27 cellular contexts compared by ENCODE assay signal in genomic region chr14:103727313-103728000, GRCh38. TPM values are rescaled to one million over a fixed set of nuclear protein-coding genes. Genes with fewer than 3 reads are reported as not detected.
DNase-seq lines count a peak whose midpoint lies in the region; ATAC-seq, FAIRE-seq and TF ChIP-seq lines count a peak whose summit lies in the region.
"Had no signal": no experiment of that assay in that cellular context is flagged by ENCODE, and none has a peak within 500 bp of the region (broad histone marks: within the 10 kb centered on the region; RNA-seq: fewer than 3 reads in every experiment).

No MANE protein-coding gene starts in this region.

- CTCF ChIA-PET in MCF 10A (lab: Yijun Ruan, JAX) = no interaction called here

- peaks cover 8% of the 10 kb centered on the region for H3K4me1 Mint-ChIP-seq in MCF 10A (ENCODE audit: insufficient read depth, unreplicated experiment)
- H3K4me1 Mint-ChIP-seq: activated CD4-positive, alpha-beta memory T cell treated with anti-CD3 and anti-CD28 coated beads, Interleukin-2, amount 10 ng/mL, durations not matched to agents 7 days and 5 days; mesothelial cell of epicardium had no signal

- intact Hi-C loops in lower lobe of right lung (cut with DNase I) = no loop called here
- intact Hi-C loops in stomach (cut with DNase I; ENCODE audit: low total_unique reads) = no loop called here
- intact Hi-C loops in MCF 10A (cut with micrococcal nuclease) = no loop called here

- POLR2A ChIA-PET in MCF 10A (lab: Yijun Ruan, JAX) = no interaction called here

- H3K4me3 ChIP-seq in bronchial epithelial cell (ENCODE audit: low read depth, low read length) (no peak overlapping the region), lower lobe of right lung (no peak overlapping the region), stomach (no peak overlapping the region)
- H3K4me3 ChIP-seq: GM12878, spleen, tibial nerve had no signal

- H3K4me3 Mint-ChIP-seq in MCF 10A (ENCODE audit: unreplicated experiment) = no peak overlapping the region
- H3K4me3 Mint-ChIP-seq: activated CD4-positive, alpha-beta memory T cell treated with anti-CD3 and anti-CD28 coated beads, Interleukin-2, amount 10 ng/mL, durations not matched to agents 7 days and 5 days; mesothelial cell of epicardium; nephron; stimulated activated naive CD8-positive, alpha-beta T cell treated with anti-CD3 and anti-CD28 coated beads, Interleukin-15, Interleukin-2, amounts not matched to agents 100 ng/mL and 50 ng/mL, for 24 hours had no signal

- H3K27me3 Mint-ChIP-seq in MCF 10A (ENCODE audit: insufficient read depth, unreplicated experiment) = no peaks in the 10 kb centered on the region
- H3K27me3 Mint-ChIP-seq: activated CD4-positive, alpha-beta memory T cell treated with anti-CD3 and anti-CD28 coated beads, Interleukin-2, amount 10 ng/mL, durations not matched to agents 7 days and 5 days; stimulated activated naive CD8-positive, alpha-beta T cell treated with anti-CD3 and anti-CD28 coated beads, Interleukin-15, Interleukin-2, amounts not matched to agents 100 ng/mL and 50 ng/mL, for 24 hours had no signal

- peaks cover 39% of the 10 kb centered on the region for H3K36me3 ChIP-seq in bronchial epithelial cell (ENCODE audit: control insufficient read depth, insufficient read depth, low read length)
- peaks cover 55% of the 10 kb centered on the region for H3K36me3 ChIP-seq in lower lobe of right lung
- peaks cover 21 to 75% (median 55%) of the 10 kb centered on the region in 4 donors for H3K36me3 ChIP-seq in stomach

- H3K4me1 ChIP-seq in lower lobe of right lung (peaks cover 29% of the 10 kb centered on the region), stomach (peaks cover 54 to 97% (median 81%) of the 10 kb centered on the region in 4 donors)

- no peaks in the 10 kb centered on the region for H3K27me3 ChIP-seq in bronchial epithelial cell (ENCODE audit: control insufficient read depth, insufficient read depth, low read length)
- H3K27me3 ChIP-seq in lower lobe of right lung (ENCODE audit: low read depth) = no peaks in the 10 kb centered on the region
- H3K27me3 ChIP-seq in stomach = no peaks in the 10 kb centered on the region
- H3K27me3 ChIP-seq: brain microvascular endothelial cell, spleen, tibial nerve had no signal

- TF ChIP-seq EP300 in stomach (IDR thresholded peaks at IDR 0.05) = no peak

- no peak for FAIRE-seq in bronchial epithelial cell (lab: Jason Lieb, UNC)
- FAIRE-seq: colon, GM12878 had no signal

- no peaks in the 10 kb centered on the region for H3K9me3 ChIP-seq in lower lobe of right lung
- H3K9me3 ChIP-seq in stomach = no peaks in the 10 kb centered on the region
- H3K9me3 ChIP-seq: spleen, tibial nerve had no signal

- no peak for TF ChIP-seq POLR2A in stomach (IDR thresholded peaks at IDR 0.05)

- ATAC-seq in lower lobe of right lung (peak; percentile 69 to 71), GM18868 (IDR thresholded peaks at IDR 0.05; ENCODE audit: unreplicated experiment) (no peak)
- ATAC-seq: activated CD4-positive, CD25-positive, alpha-beta regulatory T cell treated with anti-CD3 and anti-CD28 coated beads, Interleukin-2, amount 50 U/mL, for 24 hours; GM12878 had no signal

- H3K27ac ChIP-seq in lower lobe of right lung (no peak overlapping the region), stomach (peak overlapping the region in 2 of 5 donors; percentile 40 to 69)
- H3K27ac ChIP-seq: brain microvascular endothelial cell, spleen had no signal

- H3K36me3 Mint-ChIP-seq in MCF 10A (ENCODE audit: insufficient read depth, unreplicated experiment) = peaks cover 34% of the 10 kb centered on the region

- no TSS peak for BruUV-seq in MCF 10A (replicated peaks; lab: Mats Ljungman, UMichigan)

- H3K27ac Mint-ChIP-seq in MCF 10A (ENCODE audit: low read depth, unreplicated experiment) = no peak overlapping the region
- H3K27ac Mint-ChIP-seq: activated CD4-positive, alpha-beta memory T cell treated with anti-CD3 and anti-CD28 coated beads, Interleukin-2, amount 10 ng/mL, durations not matched to agents 7 days and 5 days; mesothelial cell of epicardium; nephron; stimulated activated naive CD8-positive, alpha-beta T cell treated with anti-CD3 and anti-CD28 coated beads, Interleukin-15, Interleukin-2, amounts not matched to agents 100 ng/mL and 50 ng/mL, for 24 hours had no signal

- H3K9me3 Mint-ChIP-seq in MCF 10A (ENCODE audit: unreplicated experiment) = no peaks in the 10 kb centered on the region
- H3K9me3 Mint-ChIP-seq: activated CD4-positive, alpha-beta memory T cell treated with anti-CD3 and anti-CD28 coated beads, Interleukin-2, amount 10 ng/mL, durations not matched to agents 7 days and 5 days; mesothelial cell of epicardium; nephron; stimulated activated naive CD8-positive, alpha-beta T cell treated with anti-CD3 and anti-CD28 coated beads, Interleukin-15, Interleukin-2, amounts not matched to agents 100 ng/mL and 50 ng/mL, for 24 hours had no signal

- WGBS in stomach, 5 donors = 52 to 85% (median 57%) methylated on average over 29 to 54 of the region's 54 CpGs

- TF ChIP-seq CTCF in LNCAP (IDR thresholded peaks at IDR 0.05) (peak; percentile 53), bronchial epithelial cell (IDR thresholded peaks at IDR 0.05; ENCODE audit: insufficient read depth, low read length, severe bottlenecking) (peak; percentile 41), lower lobe of right lung (IDR thresholded peaks at IDR 0.05) (peak; percentile 26), stomach (IDR thresholded peaks at IDR 0.05) (peak in 2 of 7 experiments; percentile 42), MCF 10A (IDR thresholded peaks at IDR 0.05; ENCODE audit: unreplicated experiment) (no peak)

- DNase-seq in bronchial epithelial cell (ENCODE audit: low read depth) (no peak), lower lobe of right lung (peak; percentile 74), stomach (peak; percentile 73), NCI-H446 treated with DMSO at 0.1 percent for 48 hours (lab: John Stamatoyannopoulos, UW) (no peak), NCI-H524 (lab: John Stamatoyannopoulos, UW) (no peak), MCF 10A (ENCODE audit: unreplicated experiment) (no peak)
- DNase-seq: activated CD4-positive, alpha-beta memory T cell treated with anti-CD3 and anti-CD28 coated beads, Interleukin-2, amount 10 ng/mL, durations not matched to agents 7 days and 5 days; activated T-cell treated with anti-CD3 and anti-CD28 coated beads for 4 hours; brain microvascular endothelial cell; DMS79; GOT3; IMR-90; MM.1S; NCI-H1436; NCI-H2171; NCI-H774; spleen; stimulated activated CD4-positive, alpha-beta T cell treated with anti-CD3 and anti-CD28 coated beads, Interleukin-4, amount 100 ng/mL, for 1 hour had no signal

RNA-seq across cellular contexts. Expression of gene ZFYVE21, which starts 11.8 kb away (rescaled TPM):
- total RNA-seq in bronchial epithelial cell = 76.1 and 77.7 TPM in 2 replicates
- total RNA-seq in lower lobe of right lung = 49.4 TPM
- total RNA-seq in stomach = 100 to 1,000 TPM in 2 of 5 donors, 10 to 100 TPM in 3; 28.0 to 150 (median 64.8) TPM
- 10 to 100 TPM; 51.9 to 95.5 (median 81.0) TPM for polyA plus RNA-seq in stomach
- 28.6 and 35.5 TPM in 2 replicates for total RNA-seq in MCF 10A (2022)

RNA-seq across cellular contexts. Expression of gene XRCC3, which starts 12.2 kb away (rescaled TPM):
- total RNA-seq in bronchial epithelial cell (4.9 and 6.1 TPM in 2 replicates), lower lobe of right lung (5.0 TPM), stomach (10 to 100 TPM in 2 of 5 donors, 1 to 10 TPM in 3; 2.6 to 70.1 (median 7.0) TPM), MCF 10A (2022) (9.4 and 17.5 TPM in 2 replicates)
- 1 to 10 TPM; 3.5 to 6.2 (median 3.8) TPM for polyA plus RNA-seq in stomach

Comparison
In these comparisons a context has a peak if more than half of its experiments do, and no peak if none do; other contexts are left out.
1. DNase-seq: peak in lower lobe of right lung (single experiment) and stomach (single experiment); none in bronchial epithelial cell (single experiment), NCI-H446 treated with DMSO at 0.1 percent for 48 hours (single experiment), NCI-H524 (0 of 2) and MCF 10A (single experiment).